In genomic region chr11:24181395-24182047, GRCh38 we compare ENCODE assay signal across 22 cellular contexts.
"Had no signal": no experiment of that assay in that cellular context is flagged by ENCODE, and none has a peak within 500 bp of the region (broad histone marks: within the 10 kb centered on the region; RNA-seq: fewer than 3 reads in every experiment).

No MANE protein-coding gene starts in this region.

- H3K4me1 ChIP-seq: heart right ventricle, left lung, lower lobe of right lung, pancreas, stomach, transverse colon had no signal

- H3K36me3 ChIP-seq: heart right ventricle, left lung, lower lobe of right lung, pancreas, stomach, thoracic aorta, transverse colon had no signal

- H3K27ac ChIP-seq: coronary artery, heart right ventricle, left lung, lower lobe of right lung, pancreas, stomach, thoracic aorta, transverse colon had no signal

- H3K4me1 Mint-ChIP-seq: memory B cell, mesothelial cell of epicardium, natural killer cell, neural crest cell had no signal

- H3K36me3 Mint-ChIP-seq: memory B cell, mesothelial cell of epicardium, natural killer cell had no signal

- H3K27me3 ChIP-seq: heart right ventricle, left lung, pancreas, stomach, transverse colon had no signal

- H3K4me3 Mint-ChIP-seq: memory B cell, mesothelial cell of epicardium, natural killer cell, neural crest cell had no signal

- ATAC-seq: esophagus mucosa, heart right ventricle, left lung, lower lobe of right lung, natural killer cell, pancreas, right cardiac atrium had no signal

- H3K27ac Mint-ChIP-seq: memory B cell, mesothelial cell of epicardium, natural killer cell, progenitor cell of endocrine pancreas had no signal

- DNase-seq: effector CD8-positive, alpha-beta T cell; heart right ventricle; hypothalamus; left lung; lower lobe of right lung; natural killer cell; nucleus accumbens; pancreas; right cardiac atrium; small intestine; stimulated activated CD4-positive, alpha-beta T cell treated with anti-CD3 and anti-CD28 coated beads, Interleukin-12 subunit alpha, Interleukin-12 subunit beta, amount 100 ng/mL, for 4 hours; stimulated activated naive CD4-positive, alpha-beta T cell; stomach; substantia nigra; transverse colon had no signal

- H3K27me3 Mint-ChIP-seq: memory B cell, progenitor cell of endocrine pancreas had no signal

- H3K4me3 ChIP-seq: coronary artery, heart right ventricle, left lung, lower lobe of right lung, pancreas, stomach, thoracic aorta, transverse colon had no signal

- H3K9me3 ChIP-seq: lower lobe of right lung, pancreas, thoracic aorta, transverse colon had no signal
